Comparison of ENCODE assay signal across 11 cellular contexts in genomic region chr1:10511494-10511885, GRCh38. TPM values are rescaled to one million over a fixed set of nuclear protein-coding genes. Genes with fewer than 3 reads are reported as not detected.
DNase-seq lines count a peak whose midpoint lies in the region; ATAC-seq, FAIRE-seq and TF ChIP-seq lines count a peak whose summit lies in the region.
"Had no signal": no experiment of that assay in that cellular context is flagged by ENCODE, and none has a peak within 500 bp of the region (broad histone marks: within the 10 kb centered on the region; RNA-seq: fewer than 3 reads in every experiment).

No MANE protein-coding gene starts in this region.

- H3K36me3 ChIP-seq in HepG2 (replicated peaks in 1 of 2; ENCODE audit: control insufficient read depth in 1 of 2, insufficient read depth in 2 of 2, low read length in 2 of 2) = peaks cover 0 to 3% of the 10 kb centered on the region in 2 experiments; a peak in 1 of 5 replicates
- no peaks in the 10 kb centered on the region for H3K36me3 ChIP-seq in upper lobe of left lung
- H3K36me3 ChIP-seq: WERI-Rb-1 had no signal

- no peak for TF ChIP-seq RAD21 in HepG2 (CRISPR knock-in tag; IDR thresholded peaks at IDR 0.05)

- peak overlapping the region; percentile 86 for H3K27ac Mint-ChIP-seq in activated naive CD4-positive, alpha-beta T cell treated with anti-CD3 and anti-CD28 coated beads for 36 hours
- H3K27ac Mint-ChIP-seq in activated CD4-positive, alpha-beta memory T cell treated with anti-CD3 and anti-CD28 coated beads, Interleukin-2, amount 10 ng/mL, durations not matched to agents 7 days and 5 days = peak overlapping the region; percentile 100

- peaks cover 66% of the 10 kb centered on the region for H3K4me1 Mint-ChIP-seq in activated naive CD4-positive, alpha-beta T cell treated with anti-CD3 and anti-CD28 coated beads for 36 hours (ENCODE audit: low read depth)
- H3K4me1 Mint-ChIP-seq in activated CD4-positive, alpha-beta memory T cell treated with anti-CD3 and anti-CD28 coated beads, Interleukin-2, amount 10 ng/mL, durations not matched to agents 7 days and 5 days = peaks cover 80% of the 10 kb centered on the region

- peaks cover 27% of the 10 kb centered on the region for H4K20me1 ChIP-seq in HepG2 (ENCODE audit: insufficient read depth, low read length)

- TF ChIP-seq EP300 in HepG2 (IDR thresholded peaks at IDR 0.05; ENCODE audit: low read depth in 2 of 2, low read length in 2 of 2) = no peak
- TF ChIP-seq EP300 in HepG2 (CRISPR knock-in tag; IDR thresholded peaks at IDR 0.05; ENCODE audit: borderline replicate concordance) = no peak
- no peak for TF ChIP-seq EP300 in upper lobe of left lung (IDR thresholded peaks at IDR 0.05)

- peaks cover 42% of the 10 kb centered on the region for H3K79me2 ChIP-seq in HepG2 (ENCODE audit: insufficient read depth, low read length)

- in situ Hi-C loops in HepG2 (cut with HindIII; ENCODE audit: extremely low pct_ligation_motif_present, low pct_unique_long_range_greater_than_20kb) = loop anchor here (5.0 kb wide), 2 partner anchors 276 to 356 kb away; no protein-coding TSS in a partner anchor

- POLR2A ChIA-PET in activated CD4-positive, alpha-beta memory T cell treated with anti-CD3 and anti-CD28 coated beads, Interleukin-2, amount 10 ng/mL, durations not matched to agents 7 days and 5 days (lab: Charles Lee) = interaction anchor here (0.9 to 5.6 kb wide), 15 partner anchors 9 to 1396 kb away, joined by 3 to 49 read pairs (median 4); partner anchors contain the start of genes PEX14 and TARDBP
- POLR2A ChIA-PET in HepG2 (lab: Yijun Ruan, JAX) = no interaction called here

- no TSS peak for BruUV-seq in HepG2 (replicated peaks; lab: Mats Ljungman, UMichigan)

- H3K27me3 Mint-ChIP-seq in activated naive CD4-positive, alpha-beta T cell treated with anti-CD3 and anti-CD28 coated beads for 36 hours (ENCODE audit: low read depth) = no peaks in the 10 kb centered on the region
- H3K27me3 Mint-ChIP-seq in activated CD4-positive, alpha-beta memory T cell treated with anti-CD3 and anti-CD28 coated beads, Interleukin-2, amount 10 ng/mL, durations not matched to agents 7 days and 5 days = no peaks in the 10 kb centered on the region
- H3K27me3 Mint-ChIP-seq: IgD-negative memory B cell had no signal

- no peaks in the 10 kb centered on the region for H3K36me3 Mint-ChIP-seq in activated naive CD4-positive, alpha-beta T cell treated with anti-CD3 and anti-CD28 coated beads for 36 hours (ENCODE audit: low read depth)
- peaks cover 7% of the 10 kb centered on the region for H3K36me3 Mint-ChIP-seq in activated CD4-positive, alpha-beta memory T cell treated with anti-CD3 and anti-CD28 coated beads, Interleukin-2, amount 10 ng/mL, durations not matched to agents 7 days and 5 days (ENCODE audit: low read depth)

- H3K9me3 ChIP-seq in HepG2 (ENCODE audit: low read length) (no peaks in the 10 kb centered on the region), upper lobe of left lung (no peaks in the 10 kb centered on the region)

- ATAC-seq in HepG2 (no peak), upper lobe of left lung (ENCODE audit: low FRiP score in 2 of 2) (no peak), GM21576 (IDR thresholded peaks at IDR 0.05; ENCODE audit: unreplicated experiment) (no peak)

- H3K27ac ChIP-seq in HepG2 (ENCODE audit: extremely low read length, insufficient read depth, low read length) = no peak overlapping the region
- H3K27ac ChIP-seq in upper lobe of left lung = peak overlapping the region; percentile 17 to 70 (median 62)
- H3K27ac ChIP-seq: WERI-Rb-1 had no signal

- WGBS in HepG2 (ENCODE audit: low lambda C conversion rate) = 61% methylated on average over 2 of the region's 3 CpGs
- WGBS in upper lobe of left lung, 2 donors = 43 to 49% methylated on average over 3 of the region's 3 CpGs

- no peaks in the 10 kb centered on the region for H3K9me3 Mint-ChIP-seq in activated naive CD4-positive, alpha-beta T cell treated with anti-CD3 and anti-CD28 coated beads for 36 hours
- H3K9me3 Mint-ChIP-seq in activated CD4-positive, alpha-beta memory T cell treated with anti-CD3 and anti-CD28 coated beads, Interleukin-2, amount 10 ng/mL, durations not matched to agents 7 days and 5 days = no peaks in the 10 kb centered on the region
- H3K9me3 Mint-ChIP-seq: IgD-negative memory B cell had no signal

- H3K9ac ChIP-seq in HepG2 (ENCODE audit: insufficient read depth, low read depth, low read length) = no peak overlapping the region

- peaks cover 71% of the 10 kb centered on the region for H3K4me1 ChIP-seq in HepG2 (ENCODE audit: insufficient read depth, low read length)
- H3K4me1 ChIP-seq in upper lobe of left lung = peaks cover 53 to 77% (median 59%) of the 10 kb centered on the region in 4 donors

- CTCF ChIA-PET in activated naive CD4-positive, alpha-beta T cell treated with anti-CD3 and anti-CD28 coated beads for 36 hours (lab: Charles Lee) = interaction anchor here (11.0 kb wide), 1 partner anchor 16 kb away, joined by 85 read pairs; no protein-coding TSS in a partner anchor
- CTCF ChIA-PET in activated CD4-positive, alpha-beta memory T cell treated with anti-CD3 and anti-CD28 coated beads, Interleukin-2, amount 10 ng/mL, durations not matched to agents 7 days and 5 days (lab: Charles Lee) = interaction anchor here (0.5 to 11.0 kb wide), 9 partner anchors 9 to 563 kb away, joined by 3 to 153 read pairs (median 4); partner anchors contain the start of gene CENPS
- CTCF ChIA-PET in HepG2 (lab: Yijun Ruan, JAX; ENCODE audit: low intra/inter-chr PET ratio, low total read pairs) = no interaction called here

- intact Hi-C loops in activated naive CD4-positive, alpha-beta T cell treated with anti-CD3 and anti-CD28 coated beads for 36 hours (cut with micrococcal nuclease) = loop anchor here (1.0 to 10.0 kb wide), 6 partner anchors 16 to 429 kb away; partner anchors contain the start of genes CASZ1 and PEX14
- intact Hi-C loops in HepG2 (cut with micrococcal nuclease; ENCODE audit: unreplicated experiment) = loop anchor here (5.0 to 10.0 kb wide), 3 partner anchors 83 to 176 kb away; no protein-coding TSS in a partner anchor

- H3K4me3 Mint-ChIP-seq in activated naive CD4-positive, alpha-beta T cell treated with anti-CD3 and anti-CD28 coated beads for 36 hours = peak overlapping the region; percentile 43
- H3K4me3 Mint-ChIP-seq in activated CD4-positive, alpha-beta memory T cell treated with anti-CD3 and anti-CD28 coated beads, Interleukin-2, amount 10 ng/mL, durations not matched to agents 7 days and 5 days = peak overlapping the region; percentile 67

- no peak for FAIRE-seq in HepG2 (lab: Jason Lieb, UNC)

- H3K27me3 ChIP-seq in HepG2 (ENCODE audit: control insufficient read depth in 1 of 2, insufficient read depth in 2 of 2, low read length in 2 of 2) (no peaks in the 10 kb centered on the region), upper lobe of left lung (no peaks in the 10 kb centered on the region)

- TF ChIP-seq CTCF in HepG2 (CRISPR knock-in tag; IDR thresholded peaks at IDR 0.05) = no peak
- no peak for TF ChIP-seq CTCF in upper lobe of left lung (IDR thresholded peaks at IDR 0.05)

- H3K4me2 ChIP-seq in HepG2 (ENCODE audit: low read depth, low read length) = no peak overlapping the region

- TF ChIP-seq POLR2A in HepG2 (IDR thresholded peaks at IDR 0.05; ENCODE audit: insufficient read depth in 1 of 2, low read depth in 2 of 2, low read length in 2 of 2) (no peak), upper lobe of left lung (IDR thresholded peaks at IDR 0.05) (no peak)

- no peak overlapping the region for H2AFZ ChIP-seq in HepG2 (ENCODE audit: low read length)

- DNase-seq in activated naive CD4-positive, alpha-beta T cell treated with anti-CD3 and anti-CD28 coated beads for 36 hours = no peak
- DNase-seq in activated naive CD4-positive, alpha-beta T cell treated with anti-CD3 and anti-CD28 coated beads, Interleukin-2, amount 50 U/mL, for 16 hours = no peak
- peak; percentile 29 for DNase-seq in activated CD4-positive, alpha-beta memory T cell treated with anti-CD3 and anti-CD28 coated beads, Interleukin-2, amount 10 ng/mL, durations not matched to agents 7 days and 5 days
- DNase-seq in HepG2 (ENCODE audit: low spot score) (no peak), upper lobe of left lung (no peak), NCI-H2081 treated with DMSO at 0.1 percent for 48 hours (lab: John Stamatoyannopoulos, UW) (no peak), RPMI8226 (no peak)
- DNase-seq: C1 segment of cervical spinal cord, WERI-Rb-1 had no signal

- no peak overlapping the region for H3K4me3 ChIP-seq in HepG2 (replicated peaks in 1 of 3; ENCODE audit: insufficient read depth in 1 of 3, low read depth in 2 of 3, low read length in 3 of 3)
- no peak overlapping the region for H3K4me3 ChIP-seq in upper lobe of left lung

RNA-seq across cellular contexts. Expression of gene PEX14, which starts 36.7 kb away (rescaled TPM):
- 10 to 100 TPM; 15.8 to 17.2 TPM for total RNA-seq in activated naive CD4-positive, alpha-beta T cell treated with anti-CD3 and anti-CD28 coated beads for 36 hours
- total RNA-seq in activated CD4-positive, alpha-beta memory T cell treated with anti-CD3 and anti-CD28 coated beads, Interleukin-2, amount 10 ng/mL, durations not matched to agents 7 days and 5 days = 10 to 100 TPM; 18.9 to 20.1 TPM
- total RNA-seq in HepG2 (2016; rRNA removed; fragmentation: Illumina TruSeq; extraction: Trizol) (5.9 and 9.9 TPM in 2 replicates), upper lobe of left lung (10 to 100 TPM; 21.2 to 43.0 (median 29.9) TPM)
- total RNA-seq in HepG2 (2016; cell fraction: cytosol; rRNA removed; fragmentation: Illumina TruSeq; extraction: Trizol; ENCODE audit: low read depth) = 5.4 and 5.5 TPM in 2 replicates
- 6.0 and 11.1 TPM in 2 replicates for total RNA-seq in HepG2 (2016; cell fraction: insoluble cytoplasmic fraction; rRNA removed; fragmentation: Illumina TruSeq; extraction: Trizol)
- 6.6 and 8.1 TPM in 2 replicates for total RNA-seq in HepG2 (2016; cell fraction: membrane; rRNA removed; fragmentation: Illumina TruSeq; extraction: Trizol)
- 11.8 and 16.0 TPM in 2 replicates for total RNA-seq in HepG2 (2016; cell fraction: nucleus; rRNA removed; fragmentation: Illumina TruSeq; extraction: Trizol)
- 6.3 and 6.5 TPM in 2 replicates for polyA plus RNA-seq in HepG2 (2011; rRNA removed)
- 5.8 and 7.7 TPM in 2 replicates for polyA plus RNA-seq in HepG2 (2011; cell fraction: cytosol; rRNA removed)
- polyA plus RNA-seq in HepG2 (2011; cell fraction: nucleus; rRNA removed) = 22.7 and 25.4 TPM in 2 replicates
- 10.8 and 15.1 TPM in 2 replicates for polyA plus RNA-seq in HepG2 (2012)
- polyA plus RNA-seq in HepG2 (2016; cell fraction: cytosol; fragmentation: Illumina TruSeq; extraction: Trizol; ENCODE audit: low read depth) = 3.9 and 4.0 TPM in 2 replicates
- 8.3 and 10.4 TPM in 2 replicates for polyA plus RNA-seq in HepG2 (2016; cell fraction: insoluble cytoplasmic fraction; fragmentation: Illumina TruSeq; extraction: Trizol; ENCODE audit: low read depth)
- 5.7 and 6.2 TPM in 2 replicates for polyA plus RNA-seq in HepG2 (2016; cell fraction: membrane; fragmentation: Illumina TruSeq; extraction: Trizol; ENCODE audit: low read depth)
- polyA plus RNA-seq in HepG2 (2016; cell fraction: nucleus; fragmentation: Illumina TruSeq; extraction: Trizol; ENCODE audit: insufficient read depth, low read depth) = 25.5 and 27.0 TPM in 2 replicates
- polyA minus RNA-seq in HepG2 (2011; rRNA and poly(A)+ RNA removed; ENCODE audit: low replicate concordance) = 7.0 and 10.1 TPM in 2 replicates
- polyA minus RNA-seq in HepG2 (2011; cell fraction: cytosol; rRNA and poly(A)+ RNA removed) = 5.2 and 5.5 TPM in 2 replicates
- 15.8 and 20.3 TPM in 2 replicates for polyA minus RNA-seq in HepG2 (2011; cell fraction: nucleus; rRNA and poly(A)+ RNA removed)

RNA-seq across cellular contexts. Expression of gene DFFA, which starts 39.2 kb away (rescaled TPM):
- 10 to 100 TPM; 34.2 to 36.1 TPM for total RNA-seq in activated naive CD4-positive, alpha-beta T cell treated with anti-CD3 and anti-CD28 coated beads for 36 hours
- 10 to 100 TPM; 23.5 to 24.2 TPM for total RNA-seq in activated CD4-positive, alpha-beta memory T cell treated with anti-CD3 and anti-CD28 coated beads, Interleukin-2, amount 10 ng/mL, durations not matched to agents 7 days and 5 days
- total RNA-seq in HepG2 (2016; rRNA removed; fragmentation: Illumina TruSeq; extraction: Trizol) (33.9 and 44.6 TPM in 2 replicates), upper lobe of left lung (10 to 100 TPM; 15.8 to 37.2 (median 22.9) TPM)
- total RNA-seq in HepG2 (2016; cell fraction: cytosol; rRNA removed; fragmentation: Illumina TruSeq; extraction: Trizol; ENCODE audit: low read depth) = 8.8 and 9.5 TPM in 2 replicates
- 34.8 and 45.3 TPM in 2 replicates for total RNA-seq in HepG2 (2016; cell fraction: insoluble cytoplasmic fraction; rRNA removed; fragmentation: Illumina TruSeq; extraction: Trizol)
- total RNA-seq in HepG2 (2016; cell fraction: membrane; rRNA removed; fragmentation: Illumina TruSeq; extraction: Trizol) = 18.7 and 19.6 TPM in 2 replicates
- total RNA-seq in HepG2 (2016; cell fraction: nucleus; rRNA removed; fragmentation: Illumina TruSeq; extraction: Trizol) = 14.0 and 17.3 TPM in 2 replicates
- polyA plus RNA-seq in HepG2 (2011; rRNA removed) = 16.5 and 16.6 TPM in 2 replicates
- polyA plus RNA-seq in HepG2 (2011; cell fraction: cytosol; rRNA removed) = 12.9 and 13.7 TPM in 2 replicates
- 5.9 and 7.7 TPM in 2 replicates for polyA plus RNA-seq in HepG2 (2011; cell fraction: nucleus; rRNA removed)
- 10.7 and 12.2 TPM in 2 replicates for polyA plus RNA-seq in HepG2 (2012)
- 6.5 and 6.7 TPM in 2 replicates for polyA plus RNA-seq in HepG2 (2016; cell fraction: cytosol; fragmentation: Illumina TruSeq; extraction: Trizol; ENCODE audit: low read depth)
- polyA plus RNA-seq in HepG2 (2016; cell fraction: insoluble cytoplasmic fraction; fragmentation: Illumina TruSeq; extraction: Trizol; ENCODE audit: low read depth) = 32.4 and 33.3 TPM in 2 replicates
- polyA plus RNA-seq in HepG2 (2016; cell fraction: membrane; fragmentation: Illumina TruSeq; extraction: Trizol; ENCODE audit: low read depth) = 10.4 and 10.6 TPM in 2 replicates
- polyA plus RNA-seq in HepG2 (2016; cell fraction: nucleus; fragmentation: Illumina TruSeq; extraction: Trizol; ENCODE audit: insufficient read depth, low read depth) = 20.0 and 20.1 TPM in 2 replicates
- 36.7 and 57.5 TPM in 2 replicates for polyA minus RNA-seq in HepG2 (2011; rRNA and poly(A)+ RNA removed; ENCODE audit: low replicate concordance)
- 10.2 and 11.0 TPM in 2 replicates for polyA minus RNA-seq in HepG2 (2011; cell fraction: cytosol; rRNA and poly(A)+ RNA removed)
- polyA minus RNA-seq in HepG2 (2011; cell fraction: nucleus; rRNA and poly(A)+ RNA removed) = 11.3 and 12.9 TPM in 2 replicates
